ENCODE assay signal across 8 cellular contexts in the genomic region with DNA sequence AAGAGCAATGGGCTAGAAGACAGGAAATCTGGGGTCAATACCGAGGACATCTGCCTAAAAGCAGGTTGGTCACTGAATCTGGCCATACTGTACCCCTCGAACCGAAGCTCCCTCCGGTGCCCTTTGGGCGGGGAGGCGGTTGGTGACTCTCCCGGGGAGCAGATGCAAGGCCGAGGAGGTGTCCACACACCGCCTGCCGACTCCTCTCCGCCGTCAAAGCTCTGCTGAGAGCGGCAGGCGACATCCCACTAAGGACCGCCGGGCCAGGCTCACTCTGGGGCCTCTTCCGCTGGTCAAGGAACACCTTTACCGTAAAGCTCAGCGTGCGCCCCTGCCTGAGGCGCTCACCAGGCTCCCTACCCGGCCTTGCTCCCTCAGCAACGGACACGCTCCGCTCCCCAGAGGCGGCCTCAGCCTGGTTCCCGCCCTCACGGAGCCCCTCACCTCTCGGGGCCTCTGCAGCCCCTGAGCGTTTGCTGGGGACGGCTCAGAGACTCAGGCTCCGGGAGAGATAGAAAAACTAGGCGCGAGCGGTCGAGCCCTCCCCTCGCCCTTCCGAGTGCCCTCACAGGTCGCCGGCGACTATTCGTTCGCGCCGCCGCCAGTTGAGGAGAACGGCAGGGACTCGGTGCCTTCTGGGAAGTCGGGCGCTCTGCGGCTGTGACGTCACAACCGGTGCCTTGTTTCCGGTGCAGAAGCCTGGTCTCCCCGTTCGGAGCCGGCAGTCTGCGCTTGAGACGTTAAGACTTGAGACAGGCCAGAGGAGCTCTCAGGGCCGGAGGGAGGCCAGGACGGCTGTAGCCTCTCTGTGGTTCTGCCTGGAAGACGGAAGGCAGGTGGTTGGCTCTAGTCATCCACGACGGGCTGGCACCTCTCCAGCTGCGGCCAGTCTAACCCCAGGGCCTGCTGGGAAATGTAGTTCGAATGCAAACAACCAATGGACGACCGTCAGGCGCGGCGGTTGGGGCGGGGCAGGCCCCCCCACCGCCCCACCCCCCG. TPM values are rescaled to one million over a fixed set of nuclear protein-coding genes. Genes with fewer than 3 reads are reported as not detected.
A peak's percentile ranks its signal among the peaks of the same experiment; 100 is the strongest.
DNase-seq lines count a peak whose midpoint lies in the region; ATAC-seq, FAIRE-seq and TF ChIP-seq lines count a peak whose summit lies in the region.

A gene with protein sequence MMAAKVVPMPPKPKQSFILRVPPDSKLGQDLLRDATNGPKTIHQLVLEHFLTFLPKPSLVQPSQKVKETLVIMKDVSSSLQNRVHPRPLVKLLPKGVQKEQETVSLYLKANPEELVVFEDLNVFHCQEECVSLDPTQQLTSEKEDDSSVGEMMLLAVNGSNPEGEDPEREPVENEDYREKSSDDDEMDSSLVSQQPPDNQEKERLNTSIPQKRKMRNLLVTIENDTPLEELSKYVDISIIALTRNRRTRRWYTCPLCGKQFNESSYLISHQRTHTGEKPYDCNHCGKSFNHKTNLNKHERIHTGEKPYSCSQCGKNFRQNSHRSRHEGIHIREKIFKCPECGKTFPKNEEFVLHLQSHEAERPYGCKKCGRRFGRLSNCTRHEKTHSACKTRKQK (minus strand): TSS at position 616 of the 999 bp plus-strand sequence. CDS start 1,403 bp downstream, outside the sequence.

- WGBS in smooth muscle cell (ENCODE audit: low lambda C conversion rate) = 2% methylated on average over 66 of the region's 74 CpGs

- peaks cover 4% of the 10 kb centered on the region for H3K4me1 ChIP-seq in smooth muscle cell (ENCODE audit: low read depth)

- peaks cover 13% of the 10 kb centered on the region for H3K79me2 ChIP-seq in smooth muscle cell (ENCODE audit: low read depth)

- H3K27me3 ChIP-seq in bronchial epithelial cell (ENCODE audit: control insufficient read depth, insufficient read depth, low read length) = no peaks in the 10 kb centered on the region
- H3K27me3 ChIP-seq in smooth muscle cell (ENCODE audit: low read depth) = no peaks in the 10 kb centered on the region

- peak within 1 kb of the TSS; percentile 83 for H3K27ac ChIP-seq in smooth muscle cell (ENCODE audit: low read depth)

- H3K36me3 ChIP-seq in bronchial epithelial cell (ENCODE audit: control insufficient read depth, insufficient read depth, low read length) (peaks cover 5% of the 10 kb centered on the region), smooth muscle cell (ENCODE audit: low read depth) (peaks cover 31% of the 10 kb centered on the region)

- peaks cover 15% of the 10 kb centered on the region for H3K9me3 ChIP-seq in smooth muscle cell (replicated peaks; ENCODE audit: low read depth)

- ATAC-seq in HG03175 (IDR thresholded peaks at IDR 0.05; ENCODE audit: unreplicated experiment) (peak; percentile 90), WTC11 (peak; percentile 94)

- H3F3A ChIP-seq in smooth muscle cell (ENCODE audit: low read depth) = no peaks in the 10 kb centered on the region

- no peaks in the 10 kb centered on the region for H4K20me1 ChIP-seq in smooth muscle cell (ENCODE audit: low read depth)

- peak within 1 kb of the TSS; percentile 96 for H3K27ac Mint-ChIP-seq in WTC11

- no peak for FAIRE-seq in bronchial epithelial cell (lab: Jason Lieb, UNC)

- in situ Hi-C loops in GM18951 (cut with MboI; ENCODE audit: low sequenced_read_pairs, unreplicated experiment) = no loop called here

- H3K9ac ChIP-seq in smooth muscle cell (ENCODE audit: low read depth) = peak within 1 kb of the TSS; percentile 75

- no peak for TF ChIP-seq CTCF in WTC11 (IDR thresholded peaks at IDR 0.05)
- TF ChIP-seq CTCF in bronchial epithelial cell (IDR thresholded peaks at IDR 0.05; ENCODE audit: insufficient read depth, low read length, severe bottlenecking) = no peak
- no peak for TF ChIP-seq CTCF in smooth muscle cell (IDR thresholded peaks at IDR 0.05; ENCODE audit: borderline replicate concordance, insufficient read depth, poor library complexity, severe bottlenecking)

- peaks cover 3% of the 10 kb centered on the region for H3K27me3 Mint-ChIP-seq in WTC11 (ENCODE audit: low read depth)

- peak within 1 kb of the TSS; percentile 89 for H3K4me3 Mint-ChIP-seq in WTC11

- H3K4me3 ChIP-seq in bronchial epithelial cell (ENCODE audit: low read depth, low read length) = peak within 1 kb of the TSS; percentile 89
- peak within 1 kb of the TSS; percentile 73 for H3K4me3 ChIP-seq in smooth muscle cell

- peaks cover 41% of the 10 kb centered on the region for H3K36me3 Mint-ChIP-seq in WTC11

- H2AFZ ChIP-seq in smooth muscle cell (ENCODE audit: low read depth) = peak within 1 kb of the TSS; percentile 75

- POLR2A ChIA-PET in WTC11 (lab: Charles Lee) = interaction anchor here (1.0 kb wide), 1 partner anchor 76 kb away, joined by 3 read pairs; no protein-coding TSS in a partner anchor

- peak; percentile 88 for TF ChIP-seq POLR2A in GM18951 (IDR thresholded peaks at IDR 0.05; ENCODE audit: extremely low read depth, insufficient read depth, insufficient read length)

- peaks cover 7% of the 10 kb centered on the region for H3K4me1 Mint-ChIP-seq in WTC11

- CTCF ChIA-PET in WTC11 (lab: Charles Lee) = interaction anchor here (0.5 to 0.8 kb wide), 2 partner anchors 22 to 268 kb away, joined by 3 to 5 read pairs; a partner anchor contains a TSS

- peak within 1 kb of the TSS; percentile 91 for H3K4me2 ChIP-seq in smooth muscle cell

- peaks cover 35% of the 10 kb centered on the region for H3K9me3 Mint-ChIP-seq in WTC11

- DNase-seq in AG08396 (ENCODE audit: low spot score) (peak; percentile 96), NCI-H226 (peak; percentile 91), WTC11 (ENCODE audit: low spot score) (peak; percentile 95), bronchial epithelial cell (ENCODE audit: low read depth) (peak; percentile 88), iPS-NIHi7 (ENCODE audit: extremely low spot score) (peak; percentile 98), smooth muscle cell (lab: John Stamatoyannopoulos, UW; ENCODE audit: unreplicated experiment) (peak; percentile 74)

TF ChIP-seq in WTC11, 78 proteins besides CTCF, POLR2A, EP300 and RAD21 (continues in another document):
- TF ChIP-seq TP53 (CRISPR knock-in tag; IDR thresholded peaks at IDR 0.05) (no peak), ZNF396 (CRISPR knock-in tag; IDR thresholded peaks at IDR 0.05; ENCODE audit: borderline replicate concordance) (no peak), GABPB1 (CRISPR knock-in tag; IDR thresholded peaks at IDR 0.05) (peak; percentile 44), CREM (CRISPR knock-in tag; IDR thresholded peaks at IDR 0.05) (peak; percentile 95), MXD4 (CRISPR knock-in tag; IDR thresholded peaks at IDR 0.05; ENCODE audit: borderline replicate concordance) (no peak), JAZF1 (CRISPR knock-in tag; IDR thresholded peaks at IDR 0.05) (no peak)
- TF ChIP-seq, protein P1, sequence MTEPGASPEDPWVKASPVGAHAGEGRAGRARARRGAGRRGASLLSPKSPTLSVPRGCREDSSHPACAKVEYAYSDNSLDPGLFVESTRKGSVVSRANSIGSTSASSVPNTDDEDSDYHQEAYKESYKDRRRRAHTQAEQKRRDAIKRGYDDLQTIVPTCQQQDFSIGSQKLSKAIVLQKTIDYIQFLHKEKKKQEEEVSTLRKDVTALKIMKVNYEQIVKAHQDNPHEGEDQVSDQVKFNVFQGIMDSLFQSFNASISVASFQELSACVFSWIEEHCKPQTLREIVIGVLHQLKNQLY (CRISPR knock-in tag; IDR thresholded peaks at IDR 0.05) = no peak
- TF ChIP-seq, protein P2, sequence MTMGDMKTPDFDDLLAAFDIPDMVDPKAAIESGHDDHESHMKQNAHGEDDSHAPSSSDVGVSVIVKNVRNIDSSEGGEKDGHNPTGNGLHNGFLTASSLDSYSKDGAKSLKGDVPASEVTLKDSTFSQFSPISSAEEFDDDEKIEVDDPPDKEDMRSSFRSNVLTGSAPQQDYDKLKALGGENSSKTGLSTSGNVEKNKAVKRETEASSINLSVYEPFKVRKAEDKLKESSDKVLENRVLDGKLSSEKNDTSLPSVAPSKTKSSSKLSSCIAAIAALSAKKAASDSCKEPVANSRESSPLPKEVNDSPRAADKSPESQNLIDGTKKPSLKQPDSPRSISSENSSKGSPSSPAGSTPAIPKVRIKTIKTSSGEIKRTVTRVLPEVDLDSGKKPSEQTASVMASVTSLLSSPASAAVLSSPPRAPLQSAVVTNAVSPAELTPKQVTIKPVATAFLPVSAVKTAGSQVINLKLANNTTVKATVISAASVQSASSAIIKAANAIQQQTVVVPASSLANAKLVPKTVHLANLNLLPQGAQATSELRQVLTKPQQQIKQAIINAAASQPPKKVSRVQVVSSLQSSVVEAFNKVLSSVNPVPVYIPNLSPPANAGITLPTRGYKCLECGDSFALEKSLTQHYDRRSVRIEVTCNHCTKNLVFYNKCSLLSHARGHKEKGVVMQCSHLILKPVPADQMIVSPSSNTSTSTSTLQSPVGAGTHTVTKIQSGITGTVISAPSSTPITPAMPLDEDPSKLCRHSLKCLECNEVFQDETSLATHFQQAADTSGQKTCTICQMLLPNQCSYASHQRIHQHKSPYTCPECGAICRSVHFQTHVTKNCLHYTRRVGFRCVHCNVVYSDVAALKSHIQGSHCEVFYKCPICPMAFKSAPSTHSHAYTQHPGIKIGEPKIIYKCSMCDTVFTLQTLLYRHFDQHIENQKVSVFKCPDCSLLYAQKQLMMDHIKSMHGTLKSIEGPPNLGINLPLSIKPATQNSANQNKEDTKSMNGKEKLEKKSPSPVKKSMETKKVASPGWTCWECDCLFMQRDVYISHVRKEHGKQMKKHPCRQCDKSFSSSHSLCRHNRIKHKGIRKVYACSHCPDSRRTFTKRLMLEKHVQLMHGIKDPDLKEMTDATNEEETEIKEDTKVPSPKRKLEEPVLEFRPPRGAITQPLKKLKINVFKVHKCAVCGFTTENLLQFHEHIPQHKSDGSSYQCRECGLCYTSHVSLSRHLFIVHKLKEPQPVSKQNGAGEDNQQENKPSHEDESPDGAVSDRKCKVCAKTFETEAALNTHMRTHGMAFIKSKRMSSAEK (CRISPR knock-in tag; IDR thresholded peaks at IDR 0.05; ENCODE audit: borderline replicate concordance) = no peak
- TF ChIP-seq, protein P3, sequence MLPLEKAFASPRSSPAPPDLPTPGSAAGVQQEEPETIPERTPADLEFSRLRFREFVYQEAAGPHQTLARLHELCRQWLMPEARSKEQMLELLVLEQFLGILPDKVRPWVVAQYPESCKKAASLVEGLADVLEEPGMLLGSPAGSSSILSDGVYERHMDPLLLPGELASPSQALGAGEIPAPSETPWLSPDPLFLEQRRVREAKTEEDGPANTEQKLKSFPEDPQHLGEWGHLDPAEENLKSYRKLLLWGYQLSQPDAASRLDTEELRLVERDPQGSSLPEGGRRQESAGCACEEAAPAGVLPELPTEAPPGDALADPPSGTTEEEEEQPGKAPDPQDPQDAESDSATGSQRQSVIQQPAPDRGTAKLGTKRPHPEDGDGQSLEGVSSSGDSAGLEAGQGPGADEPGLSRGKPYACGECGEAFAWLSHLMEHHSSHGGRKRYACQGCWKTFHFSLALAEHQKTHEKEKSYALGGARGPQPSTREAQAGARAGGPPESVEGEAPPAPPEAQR (CRISPR knock-in tag; IDR thresholded peaks at IDR 0.05) = no peak

RNA-seq across cellular contexts. Expression of the gene that starts here (rescaled TPM):
- total RNA-seq in WTC11 (2021) = 6.8 to 9.7 TPM (median 7.2 TPM) in 3 replicates
- 9.5 and 9.9 TPM in 2 replicates for total RNA-seq in bronchial epithelial cell
- 7.7 and 8.7 TPM in 2 replicates for total RNA-seq in smooth muscle cell
- polyA plus RNA-seq in smooth muscle cell = 6.1 and 7.0 TPM in 2 replicates

Comparison
In these comparisons a context has a peak if more than half of its experiments do, and no peak if none do; other contexts are left out.
1. Peak in every context shown above with its lines: DNase-seq, ATAC-seq, H3K4me3 ChIP-seq and H3K27ac ChIP-seq.